1 cellular context compared by ENCODE assay signal in the genomic region with DNA sequence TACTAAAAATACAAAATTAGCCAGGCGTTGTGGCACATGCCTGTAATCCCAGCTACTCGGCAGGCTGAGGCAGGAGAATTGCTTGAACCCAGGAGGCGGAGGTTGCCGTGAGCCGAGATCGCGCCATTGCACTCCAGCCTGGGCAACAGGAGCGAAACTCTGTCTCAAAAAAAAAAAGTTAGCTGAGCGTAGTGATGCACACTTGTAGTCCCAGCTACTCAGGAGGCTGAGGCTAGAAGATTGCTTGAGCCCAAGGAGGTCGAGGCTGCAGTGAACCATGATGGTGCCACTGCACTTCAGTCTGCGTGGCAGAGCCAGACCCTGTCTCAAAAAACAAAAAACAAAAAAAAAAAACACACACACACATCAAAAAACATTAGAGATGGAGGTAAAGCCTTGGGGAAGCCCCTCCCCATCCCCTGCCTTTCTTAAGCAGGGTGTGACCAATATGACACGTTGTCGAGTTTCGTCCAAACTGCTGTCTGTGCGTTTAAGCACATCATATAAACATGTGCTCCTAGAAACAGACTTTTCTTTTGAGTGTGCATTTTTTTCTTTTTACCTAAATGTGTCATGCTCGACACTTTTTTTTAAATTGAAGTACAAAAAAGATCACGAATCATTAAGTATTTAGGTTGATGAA.
A peak's percentile ranks its signal among the peaks of the same experiment; 100 is the strongest.
TF ChIP-seq lines count a peak whose summit lies in the region.

No MANE protein-coding gene starts in this region.

TF ChIP-seq in GM12878, 131 proteins besides CTCF, POLR2A, EP300 and RAD21:
- TF ChIP-seq, protein P1, sequence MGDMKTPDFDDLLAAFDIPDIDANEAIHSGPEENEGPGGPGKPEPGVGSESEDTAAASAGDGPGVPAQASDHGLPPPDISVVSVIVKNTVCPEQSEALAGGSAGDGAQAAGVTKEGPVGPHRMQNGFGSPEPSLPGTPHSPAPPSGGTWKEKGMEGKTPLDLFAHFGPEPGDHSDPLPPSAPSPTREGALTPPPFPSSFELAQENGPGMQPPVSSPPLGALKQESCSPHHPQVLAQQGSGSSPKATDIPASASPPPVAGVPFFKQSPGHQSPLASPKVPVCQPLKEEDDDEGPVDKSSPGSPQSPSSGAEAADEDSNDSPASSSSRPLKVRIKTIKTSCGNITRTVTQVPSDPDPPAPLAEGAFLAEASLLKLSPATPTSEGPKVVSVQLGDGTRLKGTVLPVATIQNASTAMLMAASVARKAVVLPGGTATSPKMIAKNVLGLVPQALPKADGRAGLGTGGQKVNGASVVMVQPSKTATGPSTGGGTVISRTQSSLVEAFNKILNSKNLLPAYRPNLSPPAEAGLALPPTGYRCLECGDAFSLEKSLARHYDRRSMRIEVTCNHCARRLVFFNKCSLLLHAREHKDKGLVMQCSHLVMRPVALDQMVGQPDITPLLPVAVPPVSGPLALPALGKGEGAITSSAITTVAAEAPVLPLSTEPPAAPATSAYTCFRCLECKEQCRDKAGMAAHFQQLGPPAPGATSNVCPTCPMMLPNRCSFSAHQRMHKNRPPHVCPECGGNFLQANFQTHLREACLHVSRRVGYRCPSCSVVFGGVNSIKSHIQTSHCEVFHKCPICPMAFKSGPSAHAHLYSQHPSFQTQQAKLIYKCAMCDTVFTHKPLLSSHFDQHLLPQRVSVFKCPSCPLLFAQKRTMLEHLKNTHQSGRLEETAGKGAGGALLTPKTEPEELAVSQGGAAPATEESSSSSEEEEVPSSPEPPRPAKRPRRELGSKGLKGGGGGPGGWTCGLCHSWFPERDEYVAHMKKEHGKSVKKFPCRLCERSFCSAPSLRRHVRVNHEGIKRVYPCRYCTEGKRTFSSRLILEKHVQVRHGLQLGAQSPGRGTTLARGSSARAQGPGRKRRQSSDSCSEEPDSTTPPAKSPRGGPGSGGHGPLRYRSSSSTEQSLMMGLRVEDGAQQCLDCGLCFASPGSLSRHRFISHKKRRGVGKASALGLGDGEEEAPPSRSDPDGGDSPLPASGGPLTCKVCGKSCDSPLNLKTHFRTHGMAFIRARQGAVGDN (IDR thresholded peaks at IDR 0.05): peak; percentile 57; the same call in 1 of the 2 replicates
- TF ChIP-seq, protein P2, sequence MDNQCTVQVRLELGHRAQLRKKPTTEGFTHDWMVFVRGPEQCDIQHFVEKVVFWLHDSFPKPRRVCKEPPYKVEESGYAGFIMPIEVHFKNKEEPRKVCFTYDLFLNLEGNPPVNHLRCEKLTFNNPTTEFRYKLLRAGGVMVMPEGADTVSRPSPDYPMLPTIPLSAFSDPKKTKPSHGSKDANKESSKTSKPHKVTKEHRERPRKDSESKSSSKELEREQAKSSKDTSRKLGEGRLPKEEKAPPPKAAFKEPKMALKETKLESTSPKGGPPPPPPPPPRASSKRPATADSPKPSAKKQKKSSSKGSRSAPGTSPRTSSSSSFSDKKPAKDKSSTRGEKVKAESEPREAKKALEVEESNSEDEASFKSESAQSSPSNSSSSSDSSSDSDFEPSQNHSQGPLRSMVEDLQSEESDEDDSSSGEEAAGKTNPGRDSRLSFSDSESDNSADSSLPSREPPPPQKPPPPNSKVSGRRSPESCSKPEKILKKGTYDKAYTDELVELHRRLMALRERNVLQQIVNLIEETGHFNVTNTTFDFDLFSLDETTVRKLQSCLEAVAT (IDR thresholded peaks at IDR 0.05): peak; percentile 20; the same call in 1 of the 2 replicates
- TF ChIP-seq ATF7 (IDR thresholded peaks at IDR 0.05; ENCODE audit: low read depth): peak; percentile 63
- TF ChIP-seq RELA (IDR thresholded peaks at IDR 0.05; ENCODE audit: borderline replicate concordance, partially characterized antibody): peak; percentile 52
- TF ChIP-seq JUNB (IDR thresholded peaks at IDR 0.05): peak; percentile 89
- peak; percentile 62; the same call in 1 of the 2 replicates for TF ChIP-seq HDGF (IDR thresholded peaks at IDR 0.05)
- peak; percentile 88 for TF ChIP-seq ZNF384 (IDR thresholded peaks at IDR 0.05; ENCODE audit: borderline replicate concordance, low read depth, low read length)
- peak; percentile 21 to 28; a peak in 1 of 4 replicates for TF ChIP-seq BHLHE40 (IDR thresholded peaks at IDR 0.05; ENCODE audit: borderline replicate concordance in 1 of 2, low read depth in 2 of 2, low read length in 1 of 2)
- TF ChIP-seq PKNOX1 (IDR thresholded peaks at IDR 0.05): peak; percentile 24; the same call in 1 of the 2 replicates
- TF ChIP-seq, protein P3, sequence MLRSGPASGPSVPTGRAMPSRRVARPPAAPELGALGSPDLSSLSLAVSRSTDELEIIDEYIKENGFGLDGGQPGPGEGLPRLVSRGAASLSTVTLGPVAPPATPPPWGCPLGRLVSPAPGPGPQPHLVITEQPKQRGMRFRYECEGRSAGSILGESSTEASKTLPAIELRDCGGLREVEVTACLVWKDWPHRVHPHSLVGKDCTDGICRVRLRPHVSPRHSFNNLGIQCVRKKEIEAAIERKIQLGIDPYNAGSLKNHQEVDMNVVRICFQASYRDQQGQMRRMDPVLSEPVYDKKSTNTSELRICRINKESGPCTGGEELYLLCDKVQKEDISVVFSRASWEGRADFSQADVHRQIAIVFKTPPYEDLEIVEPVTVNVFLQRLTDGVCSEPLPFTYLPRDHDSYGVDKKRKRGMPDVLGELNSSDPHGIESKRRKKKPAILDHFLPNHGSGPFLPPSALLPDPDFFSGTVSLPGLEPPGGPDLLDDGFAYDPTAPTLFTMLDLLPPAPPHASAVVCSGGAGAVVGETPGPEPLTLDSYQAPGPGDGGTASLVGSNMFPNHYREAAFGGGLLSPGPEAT (IDR thresholded peaks at IDR 0.05; ENCODE audit: low read depth): peak; percentile 81; the same call in 1 of the 2 replicates
- TF ChIP-seq, protein P4, sequence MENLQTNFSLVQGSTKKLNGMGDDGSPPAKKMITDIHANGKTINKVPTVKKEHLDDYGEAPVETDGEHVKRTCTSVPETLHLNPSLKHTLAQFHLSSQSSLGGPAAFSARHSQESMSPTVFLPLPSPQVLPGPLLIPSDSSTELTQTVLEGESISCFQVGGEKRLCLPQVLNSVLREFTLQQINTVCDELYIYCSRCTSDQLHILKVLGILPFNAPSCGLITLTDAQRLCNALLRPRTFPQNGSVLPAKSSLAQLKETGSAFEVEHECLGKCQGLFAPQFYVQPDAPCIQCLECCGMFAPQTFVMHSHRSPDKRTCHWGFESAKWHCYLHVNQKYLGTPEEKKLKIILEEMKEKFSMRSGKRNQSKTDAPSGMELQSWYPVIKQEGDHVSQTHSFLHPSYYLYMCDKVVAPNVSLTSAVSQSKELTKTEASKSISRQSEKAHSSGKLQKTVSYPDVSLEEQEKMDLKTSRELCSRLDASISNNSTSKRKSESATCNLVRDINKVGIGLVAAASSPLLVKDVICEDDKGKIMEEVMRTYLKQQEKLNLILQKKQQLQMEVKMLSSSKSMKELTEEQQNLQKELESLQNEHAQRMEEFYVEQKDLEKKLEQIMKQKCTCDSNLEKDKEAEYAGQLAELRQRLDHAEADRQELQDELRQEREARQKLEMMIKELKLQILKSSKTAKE (IDR thresholded peaks at IDR 0.05; ENCODE audit: low read depth, poor library complexity, severe bottlenecking): peak; percentile 83
- 0 out of 2 replicates have a peak, but pooled peaks have one; percentile 4 for TF ChIP-seq TCF12 (IDR thresholded peaks at IDR 0.05; ENCODE audit: low read depth, low read length)
- TF ChIP-seq CREM (IDR thresholded peaks at IDR 0.05; ENCODE audit: low read depth): peak; percentile 64; the same call in 1 of the 2 replicates
- TF ChIP-seq IRF4 (IDR thresholded peaks at IDR 0.05; ENCODE audit: low read depth, low read length): peak; percentile 56; the same call in 1 of the 2 replicates
- 0 out of 2 replicates have a peak, but pooled peaks have one; percentile 50 for TF ChIP-seq MXI1 (IDR thresholded peaks at IDR 0.05; ENCODE audit: low read depth, low read length)
- TF ChIP-seq, protein P5, sequence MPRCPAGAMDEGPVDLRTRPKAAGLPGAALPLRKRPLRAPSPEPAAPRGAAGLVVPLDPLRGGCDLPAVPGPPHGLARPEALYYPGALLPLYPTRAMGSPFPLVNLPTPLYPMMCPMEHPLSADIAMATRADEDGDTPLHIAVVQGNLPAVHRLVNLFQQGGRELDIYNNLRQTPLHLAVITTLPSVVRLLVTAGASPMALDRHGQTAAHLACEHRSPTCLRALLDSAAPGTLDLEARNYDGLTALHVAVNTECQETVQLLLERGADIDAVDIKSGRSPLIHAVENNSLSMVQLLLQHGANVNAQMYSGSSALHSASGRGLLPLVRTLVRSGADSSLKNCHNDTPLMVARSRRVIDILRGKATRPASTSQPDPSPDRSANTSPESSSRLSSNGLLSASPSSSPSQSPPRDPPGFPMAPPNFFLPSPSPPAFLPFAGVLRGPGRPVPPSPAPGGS (IDR thresholded peaks at IDR 0.05; ENCODE audit: borderline replicate concordance, insufficient read depth, low read depth, low read length, poor library complexity, severe bottlenecking): peak; percentile 72
- TF ChIP-seq NBN (IDR thresholded peaks at IDR 0.05): peak; percentile 81
- TF ChIP-seq SP1 (IDR thresholded peaks at IDR 0.05; ENCODE audit: low read depth, low read length): peak; percentile 26
